Comparison of ENCODE assay signal across 16 cellular contexts in genomic region chr12:52319097-52319496, GRCh38. TPM values are rescaled to one million over a fixed set of nuclear protein-coding genes. Genes with fewer than 3 reads are reported as not detected.
A peak's percentile ranks its signal among the peaks of the same experiment; 100 is the strongest.
DNase-seq lines count a peak whose midpoint lies in the region; ATAC-seq and TF ChIP-seq lines count a peak whose summit lies in the region.
"Had no signal": no experiment of that assay in that cellular context is flagged by ENCODE, and none has a peak within 500 bp of the region (broad histone marks: within the 10 kb centered on the region; RNA-seq: fewer than 3 reads in every experiment).

No MANE protein-coding gene starts in this region.

- intact Hi-C loops in PC-9 (cut with micrococcal nuclease; ENCODE audit: unreplicated experiment): no loop called here

- H3K9me2 ChIP-seq in PC-9 (ENCODE audit: insufficient read depth): no peaks in the 10 kb centered on the region

- H3K4me1 ChIP-seq in PC-9 (replicated peaks; ENCODE audit: insufficient read depth) (no peaks in the 10 kb centered on the region), neural progenitor cell (peaks cover 6% of the 10 kb centered on the region)

- H3F3A ChIP-seq in PC-9 (ENCODE audit: insufficient read depth, low read depth) (no peaks in the 10 kb centered on the region; the same call in 1 of the 2 replicates), neural progenitor cell (ENCODE audit: low read depth) (no peaks in the 10 kb centered on the region)

- no peak overlapping the region for H3K27ac Mint-ChIP-seq in neural progenitor cell

- H3K4me3 ChIP-seq in H7 (ENCODE audit: insufficient read depth, low read depth, low read length) (no peak overlapping the region), PC-9 (no peak overlapping the region), neural progenitor cell (no peak overlapping the region)

- peak; percentile 22 for DNase-seq in DMS153 (lab: John Stamatoyannopoulos, UW)
- no peak for DNase-seq in DMS153 treated with DMSO at 0.1 percent for 48 hours (lab: John Stamatoyannopoulos, UW; ENCODE audit: unreplicated experiment)
- peak; percentile 72 for DNase-seq in H7
- peak in 1 of 2 experiments; percentile 53 for DNase-seq in PC-9
- DNase-seq in iPS-NIHi11 (ENCODE audit: low spot score): peak; percentile 55
- DNase-seq in retina: no peak
- no peak for DNase-seq in neural progenitor cell (ENCODE audit: low spot score)
- DNase-seq: activated naive CD4-positive, alpha-beta T cell; central memory CD4-positive, alpha-beta T cell; hypothalamus; NCI-H1105; trophoblast cell had no signal

- H3K9me3 Mint-ChIP-seq in neural progenitor cell: no peaks in the 10 kb centered on the region

- no peaks in the 10 kb centered on the region for H4K20me1 ChIP-seq in PC-9 (ENCODE audit: insufficient read depth)
- no peaks in the 10 kb centered on the region for H4K20me1 ChIP-seq in neural progenitor cell (ENCODE audit: low read depth)

- no peak for ATAC-seq in GM18868 (IDR thresholded peaks at IDR 0.05; ENCODE audit: unreplicated experiment)

- H3K4me3 Mint-ChIP-seq in neural progenitor cell: no peak overlapping the region

- H3K27me3 ChIP-seq in H7 (ENCODE audit: control insufficient read depth, insufficient read depth, low read length): no peaks in the 10 kb centered on the region
- no peaks in the 10 kb centered on the region for H3K27me3 ChIP-seq in PC-9 (ENCODE audit: insufficient read depth, low read depth)
- H3K27me3 ChIP-seq in neural progenitor cell: no peaks in the 10 kb centered on the region

- no peak overlapping the region for H3K27ac ChIP-seq in PC-9
- H3K27ac ChIP-seq in neural progenitor cell: no peak overlapping the region
- H3K27ac ChIP-seq: 22Rv1, epithelial cell of prostate had no signal

- H3K79me2 ChIP-seq in PC-9 (ENCODE audit: low read depth): no peaks in the 10 kb centered on the region
- H3K79me2 ChIP-seq in neural progenitor cell (ENCODE audit: low read depth): no peaks in the 10 kb centered on the region

- no peak overlapping the region for H3K4me2 ChIP-seq in PC-9
- no peak overlapping the region for H3K4me2 ChIP-seq in neural progenitor cell

- peaks cover 6% of the 10 kb centered on the region for H3K27me3 Mint-ChIP-seq in neural progenitor cell (ENCODE audit: insufficient read depth, low read depth)

- POLR2A ChIA-PET in PC-9 (lab: Charles Lee; ENCODE audit: unreplicated experiment): interaction anchor here (0.5 to 1.2 kb wide), 5 partner anchors 10 to 127 kb away, joined by 3 to 6 read pairs (median 4); no protein-coding TSS in a partner anchor

- CTCF ChIA-PET in PC-9 (lab: Charles Lee): interaction anchor here (0.8 to 1.7 kb wide), 7 partner anchors 10 to 161 kb away, joined by 3 to 8 read pairs (median 5); no protein-coding TSS in a partner anchor

- H3K36me3 Mint-ChIP-seq in neural progenitor cell: no peaks in the 10 kb centered on the region

- H3K36me3 ChIP-seq in H7 (replicated peaks; ENCODE audit: control insufficient read depth, insufficient read depth, low read length) (no peaks in the 10 kb centered on the region), PC-9 (ENCODE audit: low read depth) (no peaks in the 10 kb centered on the region), neural progenitor cell (no peaks in the 10 kb centered on the region)

- H2AFZ ChIP-seq in PC-9 (no peak overlapping the region), neural progenitor cell (replicated peaks) (no peak overlapping the region)

- H3K4me1 Mint-ChIP-seq in neural progenitor cell: no peaks in the 10 kb centered on the region

- no TSS peak for BruUV-seq in PC-9 (replicated peaks; lab: Mats Ljungman, UMichigan)

- TF ChIP-seq CTCF in PC-9 (conservative IDR thresholded peaks at IDR 0.05) (peak; percentile 55), neural progenitor cell (IDR thresholded peaks at IDR 0.05) (no peak)

- H3K9ac ChIP-seq in neural progenitor cell: no peak overlapping the region

- H3K9me3 ChIP-seq in PC-9 (ENCODE audit: insufficient read depth, low read depth) (no peaks in the 10 kb centered on the region), neural progenitor cell (ENCODE audit: low read depth) (no peaks in the 10 kb centered on the region)

RNA-seq across cellular contexts. Expression of gene KRT83, which starts 2.1 kb away (rescaled TPM):
- total RNA-seq in H7 (2014; rRNA removed; shearing (Covaris generic)): 0.10 TPM in 1 of 2 replicates, not detected in the other
- total RNA-seq in PC-9 (2021) (0.43 TPM in 1 of 2 replicates, not detected in the other), neural progenitor cell (ENCODE audit: low replicate concordance) (not detected in 2 replicates)
- total RNA-seq: RPMI7951 had no signal

RNA-seq across cellular contexts. Expression of gene KRT81, which starts 27.8 kb away (rescaled TPM):
- total RNA-seq in H7 (2014; rRNA removed; shearing (Covaris generic)): not detected in 2 replicates
- total RNA-seq in PC-9 (2021) (2.5 and 4.3 TPM in 2 replicates), neural progenitor cell (ENCODE audit: low replicate concordance) (0.09 TPM in 1 of 2 replicates, not detected in the other)

RNA-seq across cellular contexts. Expression of gene KRT86, which starts 44.7 kb away (rescaled TPM):
- total RNA-seq in H7 (2014; rRNA removed; shearing (Covaris generic)): not detected in 2 replicates
- 2.7 and 5.7 TPM in 2 replicates for total RNA-seq in PC-9 (2021)
- not detected in 2 replicates for total RNA-seq in neural progenitor cell (ENCODE audit: low replicate concordance)

RNA-seq across cellular contexts. Expression of gene KRT85, which starts 48.2 kb away (rescaled TPM):
- total RNA-seq in H7 (2014; rRNA removed; shearing (Covaris generic)): not detected in 2 replicates
- total RNA-seq in PC-9 (2021) (not detected in 2 replicates), neural progenitor cell (ENCODE audit: low replicate concordance) (not detected in 2 replicates)
- total RNA-seq: RPMI7951 had no signal

Comparison
In these comparisons a context has a peak if more than half of its experiments do, and no peak if none do; other contexts are left out.
1. DNase-seq: peak in DMS153 (single experiment), H7 (single experiment) and iPS-NIHi11 (single experiment); none in DMS153 treated with DMSO at 0.1 percent for 48 hours (single experiment), retina (single experiment) and neural progenitor cell (single experiment).